1 cellular context compared by ENCODE assay signal in genomic region chr11:101583180-101584128, GRCh38.
A peak's percentile ranks its signal among the peaks of the same experiment; 100 is the strongest.
TF ChIP-seq lines count a peak whose summit lies in the region.

Gene TRPC6 (minus strand): TSS chr11:101584007. CDS start chr11:101583503, 504 bp downstream.

TF ChIP-seq in H1, 55 proteins besides CTCF, POLR2A, EP300 and RAD21 (continued from another document):
- TF ChIP-seq ASH2L (IDR thresholded peaks at IDR 0.05; ENCODE audit: low read length), result peak; percentile 94
- no peak for TF ChIP-seq JUN (IDR thresholded peaks at IDR 0.05; ENCODE audit: low read depth, low read length)
- no peak for TF ChIP-seq HDAC6 (IDR thresholded peaks at IDR 0.05; ENCODE audit: low read depth, low read length)
- 0 out of 2 replicates have a peak, but pooled peaks have one; percentile 26 for TF ChIP-seq TBP (IDR thresholded peaks at IDR 0.05; ENCODE audit: low read depth, low read length)
- peak; percentile 89 for TF ChIP-seq KDM4A (IDR thresholded peaks at IDR 0.05; ENCODE audit: low read depth, low read length, severe bottlenecking)
- TF ChIP-seq HDAC2 (IDR thresholded peaks at IDR 0.05; ENCODE audit: borderline replicate concordance in 1 of 2, low read depth in 2 of 2, low read length in 2 of 2), result 0 out of 4 replicates have a peak, but pooled peaks of 1 of the 2 experiments have one; percentile 39
- TF ChIP-seq, protein P1, sequence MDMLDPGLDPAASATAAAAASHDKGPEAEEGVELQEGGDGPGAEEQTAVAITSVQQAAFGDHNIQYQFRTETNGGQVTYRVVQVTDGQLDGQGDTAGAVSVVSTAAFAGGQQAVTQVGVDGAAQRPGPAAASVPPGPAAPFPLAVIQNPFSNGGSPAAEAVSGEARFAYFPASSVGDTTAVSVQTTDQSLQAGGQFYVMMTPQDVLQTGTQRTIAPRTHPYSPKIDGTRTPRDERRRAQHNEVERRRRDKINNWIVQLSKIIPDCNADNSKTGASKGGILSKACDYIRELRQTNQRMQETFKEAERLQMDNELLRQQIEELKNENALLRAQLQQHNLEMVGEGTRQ (IDR thresholded peaks at IDR 0.05; ENCODE audit: low read length), result no peak
- no peak for TF ChIP-seq BCL11A (IDR thresholded peaks at IDR 0.05; ENCODE audit: low read depth in 2 of 2, low read length in 2 of 2)
- TF ChIP-seq EZH2 (IDR thresholded peaks at IDR 0.05; ENCODE audit: low read depth, low read length, severe bottlenecking), result peak; percentile 35
- no peak for TF ChIP-seq BACH1 (IDR thresholded peaks at IDR 0.05; ENCODE audit: low read length)
- no peak for TF ChIP-seq SP1 (IDR thresholded peaks at IDR 0.05; ENCODE audit: low read depth, low read length)
- TF ChIP-seq CHD7 (IDR thresholded peaks at IDR 0.05; ENCODE audit: insufficient replicate concordance, low read length), result no peak
- no peak for TF ChIP-seq BRCA1 (IDR thresholded peaks at IDR 0.05; ENCODE audit: low read depth, low read length)
- no peak for TF ChIP-seq POLR2AphosphoS5 (IDR thresholded peaks at IDR 0.05; ENCODE audit: low read depth, low read length)
- TF ChIP-seq ZNF274 (IDR thresholded peaks at IDR 0.05; ENCODE audit: borderline replicate concordance, extremely low read depth, low read length), result no peak
- TF ChIP-seq TAF7 (optimal IDR thresholded peaks at IDR 0.05; ENCODE audit: borderline replicate concordance, low read depth, low read length), result no peak
- no peak for TF ChIP-seq CHD1 (IDR thresholded peaks at IDR 0.05; ENCODE audit: low read depth, low read length)
- TF ChIP-seq SUZ12 (IDR thresholded peaks at IDR 0.05; ENCODE audit: low read length), result peak; percentile 18; the same call in 1 of the 2 replicates
- no peak for TF ChIP-seq TCF12 (IDR thresholded peaks at IDR 0.05; ENCODE audit: low read depth, low read length)
- TF ChIP-seq SAP30 (IDR thresholded peaks at IDR 0.05; ENCODE audit: insufficient read depth, insufficient replicate concordance, low read length), result no peak
- no peak for TF ChIP-seq KDM1A (IDR thresholded peaks at IDR 0.05; ENCODE audit: borderline replicate concordance, low read length)
- peak; percentile 60 for TF ChIP-seq CTBP2 (IDR thresholded peaks at IDR 0.05; ENCODE audit: borderline replicate concordance, insufficient read depth, insufficient read length, low read length)
- TF ChIP-seq GABPA (IDR thresholded peaks at IDR 0.05; ENCODE audit: borderline replicate concordance, insufficient read depth, low read length), result no peak
- TF ChIP-seq SIX5 (IDR thresholded peaks at IDR 0.05; ENCODE audit: low read depth, low read length), result no peak
- TF ChIP-seq RFX5 (IDR thresholded peaks at IDR 0.05; ENCODE audit: borderline replicate concordance, low read depth, low read length), result no peak
- no peak for TF ChIP-seq CHD2 (IDR thresholded peaks at IDR 0.05; ENCODE audit: low read length)
- TF ChIP-seq RXRA (IDR thresholded peaks at IDR 0.05; ENCODE audit: insufficient read depth, low read depth, low read length), result no peak
TF ChIP-seq in H1: peak in this region for 9.
